In the genomic region with DNA sequence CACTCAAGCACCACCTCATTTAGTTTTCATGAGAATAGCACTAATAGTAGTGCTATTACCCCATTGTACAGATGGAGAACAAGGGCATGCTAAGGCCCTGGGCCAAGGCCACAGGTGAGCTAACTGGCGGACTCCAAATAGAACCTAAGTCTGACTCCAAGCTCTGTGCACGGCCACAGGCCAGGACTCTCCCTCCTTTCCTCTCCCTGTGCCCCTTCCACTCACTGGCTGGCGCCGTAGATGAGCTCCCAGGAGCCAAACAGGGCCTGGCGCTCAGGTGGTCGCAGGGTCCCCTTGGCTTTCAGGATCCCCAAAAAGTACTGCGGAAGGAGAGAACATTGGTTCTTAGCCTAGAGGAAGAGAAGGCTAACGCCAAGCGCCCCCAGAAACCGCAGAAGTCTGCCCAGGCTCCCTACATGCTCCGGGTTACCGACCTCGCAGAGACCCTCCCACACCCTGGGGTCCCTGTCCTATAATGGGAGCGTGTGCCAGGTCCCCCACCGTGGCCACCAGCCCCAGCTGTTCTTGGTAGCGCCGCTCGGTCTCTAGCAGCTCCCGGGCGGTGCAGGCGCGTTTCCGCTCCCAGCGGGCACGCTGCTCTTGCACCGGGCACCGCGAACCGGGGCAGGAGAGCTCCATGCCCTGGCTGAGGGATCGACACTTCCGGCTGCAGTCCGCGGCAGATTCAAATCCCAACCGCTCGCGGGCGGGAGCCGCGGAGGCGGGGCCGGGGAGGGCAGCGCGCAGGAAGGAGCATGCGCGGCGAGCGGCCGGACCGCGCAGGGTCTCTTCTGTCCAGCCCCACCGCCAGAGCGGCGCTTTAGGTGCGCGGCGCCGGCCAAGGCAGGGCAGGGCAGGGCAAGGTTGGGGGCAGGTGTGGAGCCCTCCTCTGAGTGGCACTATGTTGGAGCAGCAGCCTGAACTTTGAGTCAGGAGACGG, we compare ENCODE assay signal across 1 cellular context.
TF ChIP-seq lines count a peak whose summit lies in the region.

A gene with protein sequence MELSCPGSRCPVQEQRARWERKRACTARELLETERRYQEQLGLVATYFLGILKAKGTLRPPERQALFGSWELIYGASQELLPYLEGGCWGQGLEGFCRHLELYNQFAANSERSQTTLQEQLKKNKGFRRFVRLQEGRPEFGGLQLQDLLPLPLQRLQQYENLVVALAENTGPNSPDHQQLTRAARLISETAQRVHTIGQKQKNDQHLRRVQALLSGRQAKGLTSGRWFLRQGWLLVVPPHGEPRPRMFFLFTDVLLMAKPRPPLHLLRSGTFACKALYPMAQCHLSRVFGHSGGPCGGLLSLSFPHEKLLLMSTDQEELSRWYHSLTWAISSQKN (minus strand): TSS at position 665 of the 940 bp plus-strand sequence. CDS start 26 bp downstream, at position 639.

TF ChIP-seq in HepG2, 621 proteins besides CTCF, POLR2A, EP300 and RAD21 (continued from another document and continues in another):
- TF ChIP-seq, protein P1, sequence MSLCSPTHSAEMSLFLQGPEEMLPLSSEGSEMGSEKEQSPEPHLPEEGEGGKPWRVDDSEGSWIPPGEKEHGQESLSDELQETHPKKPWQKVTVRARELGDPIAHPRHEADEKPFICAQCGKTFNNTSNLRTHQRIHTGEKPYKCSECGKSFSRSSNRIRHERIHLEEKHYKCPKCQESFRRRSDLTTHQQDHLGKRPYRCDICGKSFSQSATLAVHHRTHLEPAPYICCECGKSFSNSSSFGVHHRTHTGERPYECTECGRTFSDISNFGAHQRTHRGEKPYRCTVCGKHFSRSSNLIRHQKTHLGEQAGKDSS (CRISPR knock-in tag; IDR thresholded peaks at IDR 0.05; ENCODE audit: borderline replicate concordance, low read depth): no peak
- TF ChIP-seq RXRA (CRISPR knock-in tag; IDR thresholded peaks at IDR 0.05) (peak; percentile 60; the same call in 1 of the 2 replicates), TOE1 (CRISPR knock-in tag; IDR thresholded peaks at IDR 0.05) (no peak), SMAD1 (CRISPR knock-in tag; IDR thresholded peaks at IDR 0.05; ENCODE audit: borderline replicate concordance, low read depth) (peak; percentile 29; the same call in 1 of the 2 replicates), ZNF841 (CRISPR knock-in tag; IDR thresholded peaks at IDR 0.05; ENCODE audit: borderline replicate concordance) (peak; percentile 96), RBFOX2 (IDR thresholded peaks at IDR 0.05; ENCODE audit: low read depth, low read length) (peak; percentile 93), MTF2 (CRISPR knock-in tag; IDR thresholded peaks at IDR 0.05; ENCODE audit: borderline replicate concordance) (peak; percentile 67; the same call in 1 of the 2 replicates), ZNF335 (CRISPR knock-in tag; IDR thresholded peaks at IDR 0.05) (no peak), ZNF614 (CRISPR knock-in tag; IDR thresholded peaks at IDR 0.05; ENCODE audit: borderline replicate concordance) (no peak), NCOA1 (CRISPR knock-in tag; IDR thresholded peaks at IDR 0.05) (peak; percentile 74; the same call in 1 of the 2 replicates), SP2 (CRISPR knock-in tag; IDR thresholded peaks at IDR 0.05) (peak; percentile 47; the same call in 1 of the 2 replicates), ZNF549 (CRISPR knock-in tag; IDR thresholded peaks at IDR 0.05) (0 out of 2 replicates have a peak, but pooled peaks have one; percentile 28), PHF20 (CRISPR knock-in tag; IDR thresholded peaks at IDR 0.05) (peak; percentile 76), ZNF850 (CRISPR knock-in tag; conservative IDR thresholded peaks at IDR 0.05) (no peak), HOXD1 (CRISPR knock-in tag; IDR thresholded peaks at IDR 0.05) (no peak; the same call in 1 of the 2 replicates), HNRNPUL1 (IDR thresholded peaks at IDR 0.05; ENCODE audit: low read depth, low read length) (no peak), ESRRA (CRISPR knock-in tag; IDR thresholded peaks at IDR 0.05; ENCODE audit: low read depth) (peak; percentile 12; the same call in 1 of the 2 replicates), MLLT10 (CRISPR knock-in tag; IDR thresholded peaks at IDR 0.05) (no peak; the same call in 1 of the 2 replicates), MBNL3 (CRISPR knock-in tag; conservative IDR thresholded peaks at IDR 0.05) (no peak), CHCHD3 (CRISPR knock-in tag; IDR thresholded peaks at IDR 0.05) (peak; percentile 97), ARNT2 (CRISPR knock-in tag; IDR thresholded peaks at IDR 0.05; ENCODE audit: low read depth) (peak; percentile 99), ZFP37 (CRISPR knock-in tag; IDR thresholded peaks at IDR 0.05; ENCODE audit: borderline replicate concordance) (no peak; the same call in 1 of the 2 replicates), RAD51 (IDR thresholded peaks at IDR 0.05; ENCODE audit: borderline replicate concordance) (no peak), ZNF431 (CRISPR knock-in tag; IDR thresholded peaks at IDR 0.05; ENCODE audit: borderline replicate concordance, low read depth) (peak; percentile 72; the same call in 1 of the 2 replicates), ZNF260 (CRISPR knock-in tag; IDR thresholded peaks at IDR 0.05; ENCODE audit: borderline replicate concordance, low read depth) (no peak), FOSL2 (CRISPR knock-in tag; IDR thresholded peaks at IDR 0.05) (no peak), NR3C1 (CRISPR knock-in tag; IDR thresholded peaks at IDR 0.05) (no peak), ZNF546 (CRISPR knock-in tag; conservative IDR thresholded peaks at IDR 0.05) (0 out of 2 replicates have a peak, but pooled peaks have one; percentile 31), ZNF556 (CRISPR knock-in tag; IDR thresholded peaks at IDR 0.05; ENCODE audit: borderline replicate concordance) (peak; percentile 74; the same call in 1 of the 2 replicates), KLF6 (CRISPR knock-in tag; IDR thresholded peaks at IDR 0.05) (no peak), ZNF34 (CRISPR knock-in tag; IDR thresholded peaks at IDR 0.05; ENCODE audit: borderline replicate concordance) (peak; percentile 75; the same call in 1 of the 2 replicates), NFRKB (IDR thresholded peaks at IDR 0.05) (no peak), SNRNP70 (IDR thresholded peaks at IDR 0.05; ENCODE audit: low read depth, low read length) (no peak), ZFP90 (CRISPR knock-in tag; IDR thresholded peaks at IDR 0.05; ENCODE audit: borderline replicate concordance) (0 out of 2 replicates have a peak, but pooled peaks have one; percentile 71), NFYB (CRISPR knock-in tag; IDR thresholded peaks at IDR 0.05) (peak; percentile 19), HES4 (CRISPR knock-in tag; IDR thresholded peaks at IDR 0.05; ENCODE audit: borderline replicate concordance) (peak; percentile 49; the same call in 1 of the 2 replicates), RFX5 (IDR thresholded peaks at IDR 0.05; ENCODE audit: low read depth, low read length) (no peak), ZNF644 (CRISPR knock-in tag; IDR thresholded peaks at IDR 0.05; ENCODE audit: low read depth) (no peak), ZNF567 (CRISPR knock-in tag; IDR thresholded peaks at IDR 0.05; ENCODE audit: borderline replicate concordance) (no peak)
- TF ChIP-seq, protein P2, sequence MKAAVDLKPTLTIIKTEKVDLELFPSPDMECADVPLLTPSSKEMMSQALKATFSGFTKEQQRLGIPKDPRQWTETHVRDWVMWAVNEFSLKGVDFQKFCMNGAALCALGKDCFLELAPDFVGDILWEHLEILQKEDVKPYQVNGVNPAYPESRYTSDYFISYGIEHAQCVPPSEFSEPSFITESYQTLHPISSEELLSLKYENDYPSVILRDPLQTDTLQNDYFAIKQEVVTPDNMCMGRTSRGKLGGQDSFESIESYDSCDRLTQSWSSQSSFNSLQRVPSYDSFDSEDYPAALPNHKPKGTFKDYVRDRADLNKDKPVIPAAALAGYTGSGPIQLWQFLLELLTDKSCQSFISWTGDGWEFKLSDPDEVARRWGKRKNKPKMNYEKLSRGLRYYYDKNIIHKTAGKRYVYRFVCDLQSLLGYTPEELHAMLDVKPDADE (CRISPR knock-in tag; IDR thresholded peaks at IDR 0.05): 0 out of 2 replicates have a peak, but pooled peaks have one; percentile 43
- TF ChIP-seq, protein P3, sequence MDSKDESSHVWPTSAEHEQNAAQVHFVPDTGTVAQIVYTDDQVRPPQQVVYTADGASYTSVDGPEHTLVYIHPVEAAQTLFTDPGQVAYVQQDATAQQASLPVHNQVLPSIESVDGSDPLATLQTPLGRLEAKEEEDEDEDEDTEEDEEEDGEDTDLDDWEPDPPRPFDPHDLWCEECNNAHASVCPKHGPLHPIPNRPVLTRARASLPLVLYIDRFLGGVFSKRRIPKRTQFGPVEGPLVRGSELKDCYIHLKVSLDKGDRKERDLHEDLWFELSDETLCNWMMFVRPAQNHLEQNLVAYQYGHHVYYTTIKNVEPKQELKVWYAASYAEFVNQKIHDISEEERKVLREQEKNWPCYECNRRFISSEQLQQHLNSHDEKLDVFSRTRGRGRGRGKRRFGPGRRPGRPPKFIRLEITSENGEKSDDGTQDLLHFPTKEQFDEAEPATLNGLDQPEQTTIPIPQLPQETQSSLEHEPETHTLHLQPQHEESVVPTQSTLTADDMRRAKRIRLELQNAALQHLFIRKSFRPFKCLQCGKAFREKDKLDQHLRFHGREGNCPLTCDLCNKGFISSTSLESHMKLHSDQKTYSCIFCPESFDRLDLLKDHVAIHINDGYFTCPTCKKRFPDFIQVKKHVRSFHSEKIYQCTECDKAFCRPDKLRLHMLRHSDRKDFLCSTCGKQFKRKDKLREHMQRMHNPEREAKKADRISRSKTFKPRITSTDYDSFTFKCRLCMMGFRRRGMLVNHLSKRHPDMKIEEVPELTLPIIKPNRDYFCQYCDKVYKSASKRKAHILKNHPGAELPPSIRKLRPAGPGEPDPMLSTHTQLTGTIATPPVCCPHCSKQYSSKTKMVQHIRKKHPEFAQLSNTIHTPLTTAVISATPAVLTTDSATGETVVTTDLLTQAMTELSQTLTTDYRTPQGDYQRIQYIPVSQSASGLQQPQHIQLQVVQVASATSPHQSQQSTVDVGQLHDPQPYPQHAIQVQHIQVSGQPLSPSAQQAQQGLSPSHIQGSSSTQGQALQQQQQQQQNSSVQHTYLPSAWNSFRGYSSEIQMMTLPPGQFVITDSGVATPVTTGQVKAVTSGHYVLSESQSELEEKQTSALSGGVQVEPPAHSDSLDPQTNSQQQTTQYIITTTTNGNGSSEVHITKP (CRISPR knock-in tag; IDR thresholded peaks at IDR 0.05; ENCODE audit: low read depth): 0 out of 2 replicates have a peak, but pooled peaks have one; percentile 59
- TF ChIP-seq, protein P4, sequence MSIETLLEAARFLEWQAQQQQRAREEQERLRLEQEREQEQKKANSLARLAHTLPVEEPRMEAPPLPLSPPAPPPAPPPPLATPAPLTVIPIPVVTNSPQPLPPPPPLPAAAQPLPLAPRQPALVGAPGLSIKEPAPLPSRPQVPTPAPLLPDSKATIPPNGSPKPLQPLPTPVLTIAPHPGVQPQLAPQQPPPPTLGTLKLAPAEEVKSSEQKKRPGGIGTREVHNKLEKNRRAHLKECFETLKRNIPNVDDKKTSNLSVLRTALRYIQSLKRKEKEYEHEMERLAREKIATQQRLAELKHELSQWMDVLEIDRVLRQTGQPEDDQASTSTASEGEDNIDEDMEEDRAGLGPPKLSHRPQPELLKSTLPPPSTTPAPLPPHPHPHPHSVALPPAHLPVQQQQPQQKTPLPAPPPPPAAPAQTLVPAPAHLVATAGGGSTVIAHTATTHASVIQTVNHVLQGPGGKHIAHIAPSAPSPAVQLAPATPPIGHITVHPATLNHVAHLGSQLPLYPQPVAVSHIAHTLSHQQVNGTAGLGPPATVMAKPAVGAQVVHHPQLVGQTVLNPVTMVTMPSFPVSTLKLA (IDR thresholded peaks at IDR 0.05): 0 out of 2 replicates have a peak, but pooled peaks have one; percentile 4
- TF ChIP-seq, protein P5, sequence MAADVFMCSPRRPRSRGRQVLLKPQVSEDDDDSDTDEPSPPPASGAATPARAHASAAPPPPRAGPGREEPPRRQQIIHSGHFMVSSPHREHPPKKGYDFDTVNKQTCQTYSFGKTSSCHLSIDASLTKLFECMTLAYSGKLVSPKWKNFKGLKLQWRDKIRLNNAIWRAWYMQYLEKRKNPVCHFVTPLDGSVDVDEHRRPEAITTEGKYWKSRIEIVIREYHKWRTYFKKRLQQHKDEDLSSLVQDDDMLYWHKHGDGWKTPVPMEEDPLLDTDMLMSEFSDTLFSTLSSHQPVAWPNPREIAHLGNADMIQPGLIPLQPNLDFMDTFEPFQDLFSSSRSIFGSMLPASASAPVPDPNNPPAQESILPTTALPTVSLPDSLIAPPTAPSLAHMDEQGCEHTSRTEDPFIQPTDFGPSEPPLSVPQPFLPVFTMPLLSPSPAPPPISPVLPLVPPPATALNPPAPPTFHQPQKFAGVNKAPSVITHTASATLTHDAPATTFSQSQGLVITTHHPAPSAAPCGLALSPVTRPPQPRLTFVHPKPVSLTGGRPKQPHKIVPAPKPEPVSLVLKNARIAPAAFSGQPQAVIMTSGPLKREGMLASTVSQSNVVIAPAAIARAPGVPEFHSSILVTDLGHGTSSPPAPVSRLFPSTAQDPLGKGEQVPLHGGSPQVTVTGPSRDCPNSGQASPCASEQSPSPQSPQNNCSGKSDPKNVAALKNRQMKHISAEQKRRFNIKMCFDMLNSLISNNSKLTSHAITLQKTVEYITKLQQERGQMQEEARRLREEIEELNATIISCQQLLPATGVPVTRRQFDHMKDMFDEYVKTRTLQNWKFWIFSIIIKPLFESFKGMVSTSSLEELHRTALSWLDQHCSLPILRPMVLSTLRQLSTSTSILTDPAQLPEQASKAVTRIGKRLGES (CRISPR knock-in tag; IDR thresholded peaks at IDR 0.05; ENCODE audit: borderline replicate concordance): no peak
- TF ChIP-seq, protein P6, sequence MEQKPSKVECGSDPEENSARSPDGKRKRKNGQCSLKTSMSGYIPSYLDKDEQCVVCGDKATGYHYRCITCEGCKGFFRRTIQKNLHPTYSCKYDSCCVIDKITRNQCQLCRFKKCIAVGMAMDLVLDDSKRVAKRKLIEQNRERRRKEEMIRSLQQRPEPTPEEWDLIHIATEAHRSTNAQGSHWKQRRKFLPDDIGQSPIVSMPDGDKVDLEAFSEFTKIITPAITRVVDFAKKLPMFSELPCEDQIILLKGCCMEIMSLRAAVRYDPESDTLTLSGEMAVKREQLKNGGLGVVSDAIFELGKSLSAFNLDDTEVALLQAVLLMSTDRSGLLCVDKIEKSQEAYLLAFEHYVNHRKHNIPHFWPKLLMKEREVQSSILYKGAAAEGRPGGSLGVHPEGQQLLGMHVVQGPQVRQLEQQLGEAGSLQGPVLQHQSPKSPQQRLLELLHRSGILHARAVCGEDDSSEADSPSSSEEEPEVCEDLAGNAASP (CRISPR knock-in tag; IDR thresholded peaks at IDR 0.05; ENCODE audit: borderline replicate concordance): peak; percentile 56
- TF ChIP-seq, protein P7, sequence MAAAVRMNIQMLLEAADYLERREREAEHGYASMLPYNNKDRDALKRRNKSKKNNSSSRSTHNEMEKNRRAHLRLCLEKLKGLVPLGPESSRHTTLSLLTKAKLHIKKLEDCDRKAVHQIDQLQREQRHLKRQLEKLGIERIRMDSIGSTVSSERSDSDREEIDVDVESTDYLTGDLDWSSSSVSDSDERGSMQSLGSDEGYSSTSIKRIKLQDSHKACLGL (CRISPR knock-in tag; IDR thresholded peaks at IDR 0.05): peak; percentile 82; the same call in 1 of the 2 replicates
- TF ChIP-seq, protein P8, sequence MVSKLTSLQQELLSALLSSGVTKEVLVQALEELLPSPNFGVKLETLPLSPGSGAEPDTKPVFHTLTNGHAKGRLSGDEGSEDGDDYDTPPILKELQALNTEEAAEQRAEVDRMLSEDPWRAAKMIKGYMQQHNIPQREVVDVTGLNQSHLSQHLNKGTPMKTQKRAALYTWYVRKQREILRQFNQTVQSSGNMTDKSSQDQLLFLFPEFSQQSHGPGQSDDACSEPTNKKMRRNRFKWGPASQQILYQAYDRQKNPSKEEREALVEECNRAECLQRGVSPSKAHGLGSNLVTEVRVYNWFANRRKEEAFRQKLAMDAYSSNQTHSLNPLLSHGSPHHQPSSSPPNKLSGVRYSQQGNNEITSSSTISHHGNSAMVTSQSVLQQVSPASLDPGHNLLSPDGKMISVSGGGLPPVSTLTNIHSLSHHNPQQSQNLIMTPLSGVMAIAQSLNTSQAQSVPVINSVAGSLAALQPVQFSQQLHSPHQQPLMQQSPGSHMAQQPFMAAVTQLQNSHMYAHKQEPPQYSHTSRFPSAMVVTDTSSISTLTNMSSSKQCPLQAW (CRISPR knock-in tag; IDR thresholded peaks at IDR 0.05): 0 out of 2 replicates have a peak, but pooled peaks have one; percentile 54
